8 cellular contexts compared by ENCODE assay signal in genomic region chr4:120049732-120050494, GRCh38. TPM values are rescaled to one million over a fixed set of nuclear protein-coding genes. Genes with fewer than 3 reads are reported as not detected.
A peak's percentile ranks its signal among the peaks of the same experiment; 100 is the strongest.
DNase-seq lines count a peak whose midpoint lies in the region; ATAC-seq and TF ChIP-seq lines count a peak whose summit lies in the region.

No MANE protein-coding gene starts in this region.

- H3K27ac ChIP-seq in liver (ENCODE audit: low read depth in 1 of 2, low read length in 2 of 2), result no peak overlapping the region

- no peaks in the 10 kb centered on the region for H3K36me3 Mint-ChIP-seq in activated CD4-positive, alpha-beta T cell treated with anti-CD3 and anti-CD28 coated beads, Interleukin-2, amount 10 ng/mL, durations not matched to agents 24 days and 14 days (ENCODE audit: low read depth)

- peak; percentile 93 to 98 for TF ChIP-seq RAD21 in liver (IDR thresholded peaks at IDR 0.05)

- no peaks in the 10 kb centered on the region for H3K27me3 ChIP-seq in liver (ENCODE audit: control insufficient read depth in 4 of 4, insufficient read depth in 4 of 4, low read length in 3 of 4)

- H3K9me3 Mint-ChIP-seq in activated CD4-positive, alpha-beta T cell treated with anti-CD3 and anti-CD28 coated beads, Interleukin-2, amount 10 ng/mL, durations not matched to agents 24 days and 14 days, result no peaks in the 10 kb centered on the region

- peak; percentile 78 for TF ChIP-seq CTCF in liver (IDR thresholded peaks at IDR 0.05; ENCODE audit: low read depth, low read length, missing input control)

- H3K9ac ChIP-seq in liver (ENCODE audit: low read depth in 1 of 2, low read length in 2 of 2), result no peak overlapping the region

- intact Hi-C loops in activated CD4-positive, alpha-beta T cell treated with anti-CD3 and anti-CD28 coated beads, Interleukin-2, amount 10 ng/mL, durations not matched to agents 24 days and 14 days (cut with micrococcal nuclease), result loop anchor here (1.0 to 5.0 kb wide), 4 partner anchors 421 to 1067 kb away; no protein-coding TSS in a partner anchor

- no peaks in the 10 kb centered on the region for H3K36me3 ChIP-seq in liver (ENCODE audit: control insufficient read depth in 4 of 4, insufficient read depth in 3 of 4, low read depth in 1 of 4, low read length in 3 of 4)

- H3K9me3 ChIP-seq in liver (ENCODE audit: control insufficient read depth in 4 of 4, low read length in 3 of 4), result no peaks in the 10 kb centered on the region

- WGBS in liver, result 49% methylated on average over 11 of the region's 11 CpGs

- no peak overlapping the region for H3K4me3 ChIP-seq in liver (ENCODE audit: low read depth in 1 of 3, low read length in 3 of 3)

- peaks cover 2% of the 10 kb centered on the region for H3K4me1 Mint-ChIP-seq in activated CD4-positive, alpha-beta T cell treated with anti-CD3 and anti-CD28 coated beads, Interleukin-2, amount 10 ng/mL, durations not matched to agents 24 days and 14 days

- no peaks in the 10 kb centered on the region for H3K27me3 Mint-ChIP-seq in activated CD4-positive, alpha-beta T cell treated with anti-CD3 and anti-CD28 coated beads, Interleukin-2, amount 10 ng/mL, durations not matched to agents 24 days and 14 days

- H3K4me3 Mint-ChIP-seq in activated CD4-positive, alpha-beta T cell treated with anti-CD3 and anti-CD28 coated beads, Interleukin-2, amount 10 ng/mL, durations not matched to agents 24 days and 14 days, result peak overlapping the region; percentile 31

- DNase-seq in AML-193 (lab: John Stamatoyannopoulos, UW) (peak; percentile 68 to 73), NCI-H446 treated with DMSO at 0.1 percent for 48 hours (lab: John Stamatoyannopoulos, UW) (peak; percentile 7), dedifferentiated amniotic fluid mesenchymal stem cell (ENCODE audit: extremely low spot score) (peak; percentile 90)
- DNase-seq in activated CD4-positive, alpha-beta T cell treated with anti-CD3 and anti-CD28 coated beads, Interleukin-2, amount 10 ng/mL, durations not matched to agents 24 days and 14 days, result peak; percentile 93
- DNase-seq in stimulated activated CD4-positive, alpha-beta T cell treated with anti-CD3 and anti-CD28 coated beads, Interleukin-4, amount 100 ng/mL, for 1 hour, result peak; percentile 51

- H3K4me1 ChIP-seq in liver (ENCODE audit: control insufficient read depth in 4 of 4, insufficient read depth in 4 of 4, low read length in 3 of 4), result no peaks in the 10 kb centered on the region

- peak overlapping the region; percentile 26 for H3K27ac Mint-ChIP-seq in activated CD4-positive, alpha-beta T cell treated with anti-CD3 and anti-CD28 coated beads, Interleukin-2, amount 10 ng/mL, durations not matched to agents 24 days and 14 days

- peak; percentile 92 for ATAC-seq in GM18873 (IDR thresholded peaks at IDR 0.05; ENCODE audit: low FRiP score, unreplicated experiment)
- ATAC-seq in HG03108 (IDR thresholded peaks at IDR 0.05; ENCODE audit: unreplicated experiment), result peak; percentile 87

TF ChIP-seq in liver, 16 proteins besides CTCF, POLR2A, EP300 and RAD21:
- TF ChIP-seq FOXA1 (IDR thresholded peaks at IDR 0.05), result no peak
- TF ChIP-seq NR2F2 (IDR thresholded peaks at IDR 0.05), result no peak
- TF ChIP-seq EGR1 (IDR thresholded peaks at IDR 0.05; ENCODE audit: low read depth in 2 of 2), result no peak
- no peak for TF ChIP-seq FOXA2 (IDR thresholded peaks at IDR 0.05)
- TF ChIP-seq, protein P1, sequence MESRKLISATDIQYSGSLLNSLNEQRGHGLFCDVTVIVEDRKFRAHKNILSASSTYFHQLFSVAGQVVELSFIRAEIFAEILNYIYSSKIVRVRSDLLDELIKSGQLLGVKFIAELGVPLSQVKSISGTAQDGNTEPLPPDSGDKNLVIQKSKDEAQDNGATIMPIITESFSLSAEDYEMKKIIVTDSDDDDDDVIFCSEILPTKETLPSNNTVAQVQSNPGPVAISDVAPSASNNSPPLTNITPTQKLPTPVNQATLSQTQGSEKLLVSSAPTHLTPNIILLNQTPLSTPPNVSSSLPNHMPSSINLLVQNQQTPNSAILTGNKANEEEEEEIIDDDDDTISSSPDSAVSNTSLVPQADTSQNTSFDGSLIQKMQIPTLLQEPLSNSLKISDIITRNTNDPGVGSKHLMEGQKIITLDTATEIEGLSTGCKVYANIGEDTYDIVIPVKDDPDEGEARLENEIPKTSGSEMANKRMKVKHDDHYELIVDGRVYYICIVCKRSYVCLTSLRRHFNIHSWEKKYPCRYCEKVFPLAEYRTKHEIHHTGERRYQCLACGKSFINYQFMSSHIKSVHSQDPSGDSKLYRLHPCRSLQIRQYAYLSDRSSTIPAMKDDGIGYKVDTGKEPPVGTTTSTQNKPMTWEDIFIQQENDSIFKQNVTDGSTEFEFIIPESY (IDR thresholded peaks at IDR 0.05), result no peak
- TF ChIP-seq YY1 (IDR thresholded peaks at IDR 0.05), result no peak
- TF ChIP-seq, protein P2, sequence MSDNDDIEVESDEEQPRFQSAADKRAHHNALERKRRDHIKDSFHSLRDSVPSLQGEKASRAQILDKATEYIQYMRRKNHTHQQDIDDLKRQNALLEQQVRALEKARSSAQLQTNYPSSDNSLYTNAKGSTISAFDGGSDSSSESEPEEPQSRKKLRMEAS (IDR thresholded peaks at IDR 0.05), result no peak
- TF ChIP-seq TAF1 (conservative IDR thresholded peaks at IDR 0.05), result no peak
- TF ChIP-seq HNF4A (conservative IDR thresholded peaks at IDR 0.05), result no peak
- TF ChIP-seq REST (IDR thresholded peaks at IDR 0.05), result no peak
- TF ChIP-seq GABPA (IDR thresholded peaks at IDR 0.05 in 1 of 2, conservative IDR thresholded peaks at IDR 0.05 in 1 of 2), result no peak
- no peak for TF ChIP-seq ATF3 (IDR thresholded peaks at IDR 0.05)
- TF ChIP-seq JUND (IDR thresholded peaks at IDR 0.05), result no peak
- no peak for TF ChIP-seq SP1 (IDR thresholded peaks at IDR 0.05)
- no peak for TF ChIP-seq HNF4G (IDR thresholded peaks at IDR 0.05)

RNA-seq across cellular contexts. Expression of gene MAD2L1, which starts 16.7 kb away (rescaled TPM):
- total RNA-seq in activated CD4-positive, alpha-beta T cell treated with anti-CD3 and anti-CD28 coated beads, Interleukin-2, amount 10 ng/mL, durations not matched to agents 24 days and 14 days, result 69.2 and 75.3 TPM in 2 replicates
- 10 to 100 TPM in 1 of 2 donors, under 1 TPM in 1; 0.17 to 28.1 TPM for total RNA-seq in liver
- 1 to 10 TPM; 2.0 to 2.6 TPM for polyA plus RNA-seq in liver

Comparison
In these comparisons a context has a peak if more than half of its experiments do, and no peak if none do; other contexts are left out.
1. DNase-seq: peak in every context shown above with its lines; median percentile 93 in activated CD4-positive, alpha-beta T cell treated with anti-CD3 and anti-CD28 coated beads, Interleukin-2, amount 10 ng/mL, durations not matched to agents 24 days and 14 days; 90 in dedifferentiated amniotic fluid mesenchymal stem cell; 70 in AML-193; 51 in stimulated activated CD4-positive, alpha-beta T cell treated with anti-CD3 and anti-CD28 coated beads, Interleukin-4, amount 100 ng/mL, for 1 hour; 7 in NCI-H446 treated with DMSO at 0.1 percent for 48 hours.